ENCODE assay signal across 13 cellular contexts in genomic region chr9:99811598-99812383, GRCh38. TPM values are rescaled to one million over a fixed set of nuclear protein-coding genes. Genes with fewer than 3 reads are reported as not detected.
DNase-seq lines count a peak whose midpoint lies in the region; ATAC-seq and TF ChIP-seq lines count a peak whose summit lies in the region.
"Had no signal": no experiment of that assay in that cellular context is flagged by ENCODE, and none has a peak within 500 bp of the region (broad histone marks: within the 10 kb centered on the region; RNA-seq: fewer than 3 reads in every experiment).

No MANE protein-coding gene starts in this region.

- peak overlapping the region; percentile 36 for H3K4me3 Mint-ChIP-seq in stimulated activated effector memory CD8-positive, alpha-beta T cell treated with anti-CD3 and anti-CD28 coated beads, Interleukin-12 subunit alpha, Interleukin-12 subunit beta, amount 100 ng/mL, for 72 hours
- no peak overlapping the region for H3K4me3 Mint-ChIP-seq in chondrocyte (ENCODE audit: unreplicated experiment)

- H3K9me3 Mint-ChIP-seq in stimulated activated effector memory CD8-positive, alpha-beta T cell treated with anti-CD3 and anti-CD28 coated beads, Interleukin-12 subunit alpha, Interleukin-12 subunit beta, amount 100 ng/mL, for 72 hours: no peaks in the 10 kb centered on the region
- H3K9me3 Mint-ChIP-seq in chondrocyte (ENCODE audit: low read depth): no peaks in the 10 kb centered on the region

- peaks cover 6% of the 10 kb centered on the region for H3K36me3 Mint-ChIP-seq in stimulated activated effector memory CD8-positive, alpha-beta T cell treated with anti-CD3 and anti-CD28 coated beads, Interleukin-12 subunit alpha, Interleukin-12 subunit beta, amount 100 ng/mL, for 72 hours
- no peaks in the 10 kb centered on the region for H3K36me3 Mint-ChIP-seq in chondrocyte (ENCODE audit: low read depth)

- no peaks in the 10 kb centered on the region for H3K27me3 Mint-ChIP-seq in chondrocyte (ENCODE audit: low read depth)

- TF ChIP-seq CTCF in chondrocyte (IDR thresholded peaks at IDR 0.05): no peak

- peak; percentile 64 for DNase-seq in activated CD8-positive, alpha-beta memory T cell treated with anti-CD3 and anti-CD28 coated beads for 24 hours
- DNase-seq in activated CD8-positive, alpha-beta memory T cell treated with anti-CD3 and anti-CD28 coated beads, Interleukin-2, amount 50 U/mL, for 48 hours: no peak
- peak in 1 of 2 donors; percentile 64 for DNase-seq in stimulated activated effector memory CD8-positive, alpha-beta T cell treated with anti-CD3 and anti-CD28 coated beads, Interleukin-12 subunit alpha, Interleukin-12 subunit beta, amount 100 ng/mL, for 72 hours (ENCODE audit: low spot score in 2 of 2)
- DNase-seq in substantia nigra (lab: John Stamatoyannopoulos, UW): no peak
- DNase-seq in chondrocyte (ENCODE audit: low spot score): no peak
- no peak for DNase-seq in H4 (ENCODE audit: low spot score)
- DNase-seq: DND-41, MM.1S, NCI-H446 treated with DMSO at 0.1 percent for 48 hours had no signal

- ATAC-seq in GM21737 (IDR thresholded peaks at IDR 0.05; ENCODE audit: unreplicated experiment): peak; percentile 57
- ATAC-seq in HG03460 (IDR thresholded peaks at IDR 0.05; ENCODE audit: unreplicated experiment): peak; percentile 63
- ATAC-seq in stimulated activated effector memory CD8-positive, alpha-beta T cell treated with anti-CD3 and anti-CD28 coated beads, Interleukin-12 subunit alpha, Interleukin-12 subunit beta, amount 100 ng/mL, for 72 hours: peak; percentile 93
- ATAC-seq: left lobe of liver had no signal

- peaks cover 45% of the 10 kb centered on the region for H3K4me1 Mint-ChIP-seq in stimulated activated effector memory CD8-positive, alpha-beta T cell treated with anti-CD3 and anti-CD28 coated beads, Interleukin-12 subunit alpha, Interleukin-12 subunit beta, amount 100 ng/mL, for 72 hours
- peaks cover 2% of the 10 kb centered on the region for H3K4me1 Mint-ChIP-seq in chondrocyte (ENCODE audit: low read depth)

- H3K27ac ChIP-seq in substantia nigra (ENCODE audit: low read depth, low read length, poor library complexity, severe bottlenecking): no peak overlapping the region
- H3K27ac ChIP-seq: neutrophil had no signal

- peak overlapping the region; percentile 60 for H3K27ac Mint-ChIP-seq in stimulated activated effector memory CD8-positive, alpha-beta T cell treated with anti-CD3 and anti-CD28 coated beads, Interleukin-12 subunit alpha, Interleukin-12 subunit beta, amount 100 ng/mL, for 72 hours
- H3K27ac Mint-ChIP-seq in chondrocyte (ENCODE audit: unreplicated experiment): no peak overlapping the region

RNA-seq across cellular contexts. Expression of gene NR4A3, which starts 9.9 kb away (rescaled TPM):
- total RNA-seq in chondrocyte: 0.34 to 1.3 TPM (median 1.2 TPM) in 3 replicates
- 0.06 and 0.08 TPM in 2 replicates for total RNA-seq in H4 (2014; rRNA removed; shearing (Covaris generic))
